ENCODE assay signal across 20 cellular contexts in genomic region chr14:27077181-27077738, GRCh38.
DNase-seq lines count a peak whose midpoint lies in the region; ATAC-seq and TF ChIP-seq lines count a peak whose summit lies in the region.
"Had no signal": no experiment of that assay in that cellular context is flagged by ENCODE, and none has a peak within 500 bp of the region (broad histone marks: within the 10 kb centered on the region; RNA-seq: fewer than 3 reads in every experiment).

No MANE protein-coding gene starts in this region.

- no peaks in the 10 kb centered on the region for H3K9me3 ChIP-seq in CD8-positive, alpha-beta memory T cell (ENCODE audit: low read length)
- H3K9me3 ChIP-seq in MM.1S (replicated peaks; ENCODE audit: insufficient read depth, low read length): no peaks in the 10 kb centered on the region

- H3K36me3 Mint-ChIP-seq in CD8-positive, alpha-beta memory T cell: no peaks in the 10 kb centered on the region

- no peaks in the 10 kb centered on the region for H3K27me3 Mint-ChIP-seq in CD8-positive, alpha-beta memory T cell
- H3K27me3 Mint-ChIP-seq: CD4-positive, alpha-beta T cell had no signal

- CTCF ChIA-PET in CD8-positive, alpha-beta memory T cell (lab: Charles Lee): no interaction called here

- POLR2A ChIA-PET in CD8-positive, alpha-beta memory T cell (lab: Charles Lee): no interaction called here

- no peaks in the 10 kb centered on the region for H3K4me1 Mint-ChIP-seq in CD8-positive, alpha-beta memory T cell

- H3K27me3 ChIP-seq in CD8-positive, alpha-beta memory T cell (ENCODE audit: insufficient read depth, low read length, poor library complexity, severe bottlenecking): no peaks in the 10 kb centered on the region
- H3K27me3 ChIP-seq in MM.1S (replicated peaks; ENCODE audit: insufficient read depth, low read length): no peaks in the 10 kb centered on the region
- H3K27me3 ChIP-seq: BE2C had no signal

- no peak overlapping the region for H3K9ac ChIP-seq in MM.1S (ENCODE audit: low read length)

- no peaks in the 10 kb centered on the region for H3K9me2 ChIP-seq in MM.1S (replicated peaks; ENCODE audit: insufficient read depth, low read length)

- no peak overlapping the region for H3K4me3 Mint-ChIP-seq in CD8-positive, alpha-beta memory T cell
- H3K4me3 Mint-ChIP-seq: CD4-positive, alpha-beta T cell; T-helper 1 cell treated with Interleukin-12 subunit alpha and Interleukin-12 subunit beta and Interleukin-4 antibody, amounts not matched to agents 30 μg/mL and 1 μg/mL, for 36 hours had no signal

- DNase-seq in NCI-H345 (lab: John Stamatoyannopoulos, UW): peak; percentile 18
- DNase-seq in NCI-H345 treated with DMSO at 0.1 percent for 48 hours (lab: John Stamatoyannopoulos, UW; ENCODE audit: unreplicated experiment): no peak
- DNase-seq in SHP77 (lab: John Stamatoyannopoulos, UW): peak; percentile 11 to 14
- peak; percentile 68 for DNase-seq in kidney glomerular epithelial cell (lab: John Stamatoyannopoulos, UW)
- no peak for DNase-seq in CD8-positive, alpha-beta memory T cell
- DNase-seq in MM.1S: no peak
- DNase-seq: BE2C; CD4-positive, alpha-beta T cell; DMS79 treated with DMSO at 0.1 percent for 48 hours; H7; Karpas-422; NCI-H1048; NCI-H2107; NCI-H226; NCI-H526; Right ventricle myocardium superior had no signal

- H3K27ac ChIP-seq in CD8-positive, alpha-beta memory T cell (ENCODE audit: low read depth, low read length): no peak overlapping the region
- H3K27ac ChIP-seq in MM.1S (ENCODE audit: low read length): no peak overlapping the region
- H3K27ac ChIP-seq: HL-60 had no signal

- no peaks in the 10 kb centered on the region for H4K20me1 ChIP-seq in MM.1S (ENCODE audit: insufficient read depth, low read length)

- no peak overlapping the region for H2AFZ ChIP-seq in MM.1S (ENCODE audit: low read length)

- no peaks in the 10 kb centered on the region for H3K79me2 ChIP-seq in MM.1S (ENCODE audit: low read length)

- H3K4me1 ChIP-seq in CD8-positive, alpha-beta memory T cell (ENCODE audit: insufficient read depth, low read length): no peaks in the 10 kb centered on the region
- no peaks in the 10 kb centered on the region for H3K4me1 ChIP-seq in MM.1S (ENCODE audit: low read length)
- H3K4me1 ChIP-seq: BE2C had no signal

- no peak for ATAC-seq in HG03432 (IDR thresholded peaks at IDR 0.05; ENCODE audit: unreplicated experiment)
- no peak for ATAC-seq in GM18519 (IDR thresholded peaks at IDR 0.05; ENCODE audit: low FRiP score, unreplicated experiment)

- no peak overlapping the region for H3K4me2 ChIP-seq in MM.1S (ENCODE audit: low read depth, low read length)

- H3K27ac Mint-ChIP-seq in CD8-positive, alpha-beta memory T cell: no peak overlapping the region
- H3K27ac Mint-ChIP-seq: CD4-positive, alpha-beta T cell; T-helper 1 cell treated with Interleukin-12 subunit alpha and Interleukin-12 subunit beta and Interleukin-4 antibody, amounts not matched to agents 30 μg/mL and 1 μg/mL, for 36 hours had no signal

- TF ChIP-seq CTCF in MM.1S (IDR thresholded peaks at IDR 0.05; ENCODE audit: low read length): no peak

- H3F3A ChIP-seq in MM.1S (ENCODE audit: insufficient read depth, low read length): no peaks in the 10 kb centered on the region

- H3K36me3 ChIP-seq in CD8-positive, alpha-beta memory T cell (ENCODE audit: insufficient read depth, low read length): no peaks in the 10 kb centered on the region
- no peaks in the 10 kb centered on the region for H3K36me3 ChIP-seq in MM.1S (replicated peaks; ENCODE audit: insufficient read depth, low read length)
- H3K36me3 ChIP-seq: BE2C had no signal

- H3K4me3 ChIP-seq in CD8-positive, alpha-beta memory T cell (ENCODE audit: low read length): no peak overlapping the region
- no peak overlapping the region for H3K4me3 ChIP-seq in MM.1S (ENCODE audit: low read length)

- H3K9me3 Mint-ChIP-seq in CD8-positive, alpha-beta memory T cell: peaks cover 5 to 43% (median 9%) of the 10 kb centered on the region in 5 donors

Comparison
In these comparisons a context has a peak if more than half of its experiments do, and no peak if none do; other contexts are left out.
1. DNase-seq: peak in NCI-H345 (single experiment), SHP77 (2 of 2) and kidney glomerular epithelial cell (single experiment); none in NCI-H345 treated with DMSO at 0.1 percent for 48 hours (single experiment), CD8-positive, alpha-beta memory T cell (0 of 5) and MM.1S (single experiment).